Comparison of ENCODE assay signal across 13 cellular contexts in genomic region chr1:153869486-153869885, GRCh38.
"Had no signal": no experiment of that assay in that cellular context is flagged by ENCODE, and none has a peak within 500 bp of the region (broad histone marks: within the 10 kb centered on the region; RNA-seq: fewer than 3 reads in every experiment).

No MANE protein-coding gene starts in this region.

- H3K27me3 Mint-ChIP-seq: stimulated activated naive B cell treated with anti-CD40 and anti-IgM and Interleukin-4, amounts not matched to agents 10 μg/mL and 1 μg/mL and 100 μg/mL, for 72 hours had no signal

- H3K27ac ChIP-seq: heart right ventricle, prostate gland, right lobe of liver, tibial nerve had no signal

- H3K9me3 Mint-ChIP-seq: activated T-cell treated with anti-CD3 and anti-CD28 coated beads, Interleukin-2, amount 50 U/mL, for 4 hours; nephron; stimulated activated naive B cell treated with anti-CD40 and anti-IgM and Interleukin-4, amounts not matched to agents 10 μg/mL and 1 μg/mL and 100 μg/mL, for 72 hours had no signal

- H3K27me3 ChIP-seq: heart right ventricle, right lobe of liver, tibial nerve had no signal

- DNase-seq: activated CD4-positive, alpha-beta T cell treated with anti-CD3 and anti-CD28 coated beads, Interleukin-2, amount 50 U/mL, for 1 hour; activated gamma-delta T cell; activated T-cell treated with anti-CD3 and anti-CD28 coated beads, Interleukin-2, amount 50 U/mL, for 4 hours; heart right ventricle; islet precursor cell; mammary epithelial cell; stimulated activated naive B cell treated with anti-CD40 and anti-IgM and Interleukin-4, amounts not matched to agents 10 μg/mL and 1 μg/mL and 100 μg/mL, for 72 hours; T1000 had no signal

- H3K4me3 Mint-ChIP-seq: activated T-cell treated with anti-CD3 and anti-CD28 coated beads, Interleukin-2, amount 50 U/mL, for 4 hours; nephron; stimulated activated naive B cell treated with anti-CD40 and anti-IgM and Interleukin-4, amounts not matched to agents 10 μg/mL and 1 μg/mL and 100 μg/mL, for 72 hours had no signal

- H3K27ac Mint-ChIP-seq: nephron; stimulated activated naive B cell treated with anti-CD40 and anti-IgM and Interleukin-4, amounts not matched to agents 10 μg/mL and 1 μg/mL and 100 μg/mL, for 72 hours had no signal

- H3K36me3 ChIP-seq: prostate gland, right lobe of liver, tibial nerve had no signal

- ATAC-seq: activated T-cell treated with anti-CD3 and anti-CD28 coated beads, Interleukin-2, amount 50 U/mL, for 4 hours; heart right ventricle; left lobe of liver; right lobe of liver; stimulated activated naive B cell treated with anti-CD40 and anti-IgM and Interleukin-4, amounts not matched to agents 10 μg/mL and 1 μg/mL and 100 μg/mL, for 72 hours had no signal

- H3K9me3 ChIP-seq: heart right ventricle, prostate gland, right lobe of liver, tibial nerve had no signal

- H3K4me1 ChIP-seq: prostate gland had no signal

- H3K4me3 ChIP-seq: heart right ventricle, prostate gland, right lobe of liver, tibial nerve had no signal
